In the genomic region with DNA sequence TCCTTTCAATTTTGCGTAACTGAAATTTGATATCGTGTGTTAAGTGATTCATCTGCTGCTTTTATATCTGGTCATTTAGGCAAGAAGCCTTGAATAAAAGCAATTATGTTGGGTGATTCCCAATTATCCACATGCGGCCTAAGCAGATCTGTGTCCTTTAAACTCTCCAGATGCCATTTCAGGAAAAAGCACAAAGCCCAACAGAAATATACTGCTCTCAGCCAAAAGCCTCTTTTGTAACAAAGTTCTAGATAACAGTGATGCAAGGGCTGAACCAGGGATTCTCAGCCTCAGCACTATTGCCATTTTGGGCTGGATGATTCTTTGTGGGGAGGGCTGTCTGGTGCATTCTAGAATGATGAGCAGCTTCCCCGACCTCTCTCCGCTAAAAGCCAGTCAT, we compare ENCODE assay signal across 23 cellular contexts.
A peak's percentile ranks its signal among the peaks of the same experiment; 100 is the strongest.
DNase-seq lines count a peak whose midpoint lies in the region; ATAC-seq, FAIRE-seq and TF ChIP-seq lines count a peak whose summit lies in the region.
"Had no signal": no experiment of that assay in that cellular context is flagged by ENCODE, and none has a peak within 500 bp of the region (broad histone marks: within the 10 kb centered on the region; RNA-seq: fewer than 3 reads in every experiment).

No MANE protein-coding gene starts in this region.

- H3K9me3 ChIP-seq in BE2C: no peaks in the 10 kb centered on the region
- H3K9me3 ChIP-seq: left lung had no signal

- TF ChIP-seq CTCF in BE2C (IDR thresholded peaks at IDR 0.05; ENCODE audit: low read depth, low read length): no peak
- TF ChIP-seq CTCF in bronchial epithelial cell (IDR thresholded peaks at IDR 0.05; ENCODE audit: insufficient read depth, low read length, severe bottlenecking): no peak

- no peak for FAIRE-seq in bronchial epithelial cell (lab: Jason Lieb, UNC)
- FAIRE-seq: A204.1, small intestine had no signal

- H3K36me3 ChIP-seq in BE2C (no peaks in the 10 kb centered on the region), bronchial epithelial cell (ENCODE audit: control insufficient read depth, insufficient read depth, low read length) (no peaks in the 10 kb centered on the region)
- H3K36me3 ChIP-seq: left lung, WERI-Rb-1 had no signal

- ATAC-seq in GM18498 (IDR thresholded peaks at IDR 0.05; ENCODE audit: unreplicated experiment) (no peak), GM21737 (IDR thresholded peaks at IDR 0.05; ENCODE audit: unreplicated experiment) (no peak)
- ATAC-seq: foreskin keratinocyte; left lung; stimulated activated memory B cell treated with anti-CD40 and anti-IgM and Interleukin-4, amounts not matched to agents 10 μg/mL and 1 μg/mL and 100 μg/mL, for 72 hours had no signal

- DNase-seq in BE2C (peak; percentile 10), NCI-H146 (lab: John Stamatoyannopoulos, UW) (peak; percentile 86), NCI-H524 treated with DMSO at 0.1 percent for 48 hours (lab: John Stamatoyannopoulos, UW) (peak; percentile 45), bronchial epithelial cell (ENCODE audit: low read depth) (peak; percentile 27), NOMO-1 treated with dmso at 0.1 percent for 144 hours (lab: John Stamatoyannopoulos, UW; ENCODE audit: unreplicated experiment) (no peak), NCI-H226 (no peak)
- DNase-seq: activated CD4-positive, alpha-beta T cell treated with anti-CD3 and anti-CD28 coated beads, Interleukin-2, amount 10 ng/mL, durations not matched to agents 24 days and 14 days; activated naive CD4-positive, alpha-beta T cell treated with anti-CD3 and anti-CD28 coated beads, Interleukin-2, amount 10 ng/mL, durations not matched to agents 7 days and 5 days; cerebellar nuclear complex; foreskin keratinocyte; H7; left lung; naive B cell; NCI-H774; SHP77; small intestine; T-helper 9 cell had no signal

- peaks cover 15% of the 10 kb centered on the region for H3K4me1 ChIP-seq in BE2C
- H3K4me1 ChIP-seq: foreskin keratinocyte, left lung had no signal

- H3K4me3 ChIP-seq in BE2C (ENCODE audit: low read depth, low read length) (no peak overlapping the region), bronchial epithelial cell (ENCODE audit: low read depth, low read length) (no peak overlapping the region)
- H3K4me3 ChIP-seq: hepatocyte, left lung had no signal

- H3K27me3 ChIP-seq in BE2C (no peaks in the 10 kb centered on the region), bronchial epithelial cell (ENCODE audit: control insufficient read depth, insufficient read depth, low read length) (no peaks in the 10 kb centered on the region)
- H3K27me3 ChIP-seq: foreskin keratinocyte, hepatocyte, left lung had no signal

Comparison
In these comparisons a context has a peak if more than half of its experiments do, and no peak if none do; other contexts are left out.
1. DNase-seq: peak in BE2C (single experiment), NCI-H146 (single experiment), NCI-H524 treated with DMSO at 0.1 percent for 48 hours (single experiment) and bronchial epithelial cell (single experiment); none in NOMO-1 treated with dmso at 0.1 percent for 144 hours (single experiment) and NCI-H226 (single experiment).